36 cellular contexts compared by ENCODE assay signal in the genomic region with DNA sequence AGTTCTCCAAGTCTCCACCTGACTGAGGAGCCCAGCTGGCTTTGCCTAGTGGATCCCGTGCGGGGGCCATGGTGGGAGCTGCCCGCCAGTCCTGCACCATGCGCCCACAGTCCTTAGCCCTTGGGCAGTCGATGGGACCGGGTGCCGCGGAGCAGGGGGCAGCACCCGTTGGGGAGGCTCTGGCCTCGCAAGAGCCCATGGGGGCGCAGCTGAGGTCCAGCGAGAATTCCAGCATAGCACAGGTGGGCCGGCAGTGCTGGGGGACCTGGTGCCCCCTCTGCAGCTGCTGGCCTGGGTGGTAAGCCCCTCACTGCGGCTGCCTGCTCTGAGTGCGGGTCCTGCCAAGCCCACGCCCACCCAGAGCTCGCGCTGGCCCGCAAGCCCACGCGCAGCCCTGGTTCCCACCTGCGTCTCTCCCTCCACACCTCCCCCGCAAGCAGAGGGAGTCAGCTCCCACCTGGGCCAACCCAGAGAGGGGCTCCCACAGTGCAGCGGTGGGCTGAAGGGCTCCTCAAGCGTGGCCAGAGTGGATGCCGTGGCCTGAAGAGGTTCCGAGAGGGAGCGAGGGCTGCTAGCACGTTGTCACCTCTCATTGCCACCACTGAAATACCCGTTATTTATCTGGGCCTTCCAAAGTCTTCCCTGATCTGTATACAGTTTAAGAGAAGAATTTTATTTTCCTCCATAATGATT.
"Had no signal": no experiment of that assay in that cellular context is flagged by ENCODE, and none has a peak within 500 bp of the region (broad histone marks: within the 10 kb centered on the region; RNA-seq: fewer than 3 reads in every experiment).

No MANE protein-coding gene starts in this region.

- H3K27me3 Mint-ChIP-seq: activated CD4-positive, alpha-beta T cell treated with anti-CD3 and anti-CD28 coated beads for 36 hours; dendritic cell treated with granulocyte-macrophage colony-stimulating factor and Interleukin-4, amounts not matched to agents 40 ng/mL and 50 ng/mL, for 4 days had no signal

- H3K27ac Mint-ChIP-seq: activated CD4-positive, alpha-beta memory T cell treated with anti-CD3 and anti-CD28 coated beads for 36 hours; activated CD4-positive, alpha-beta T cell treated with anti-CD3 and anti-CD28 coated beads for 36 hours; activated CD4-positive, alpha-beta T cell treated with anti-CD3 and anti-CD28 coated beads, Interleukin-2, amount 10 ng/mL, durations not matched to agents 24 days and 14 days; activated CD8-positive, alpha-beta memory T cell treated with anti-CD3 and anti-CD28 coated beads, Interleukin-2, amount 10 ng/mL, durations not matched to agents 7 days and 5 days; activated CD8-positive, alpha-beta T cell treated with anti-CD3 and anti-CD28 coated beads, Interleukin-2, amount 10 ng/mL, durations not matched to agents 7 days and 5 days; activated naive CD4-positive, alpha-beta T cell treated with anti-CD3 and anti-CD28 coated beads for 36 hours; activated naive CD4-positive, alpha-beta T cell treated with anti-CD3 and anti-CD28 coated beads, Interleukin-2, amount 50 U/mL, for 24 hours; activated naive CD8-positive, alpha-beta T cell treated with anti-CD3 and anti-CD28 coated beads for 36 hours; activated naive CD8-positive, alpha-beta T cell treated with anti-CD3 and anti-CD28 coated beads, Interleukin-2, amount 50 U/mL, for 24 hours; activated T-helper 1 cell treated with anti-CD3 and anti-CD28 coated beads, Interleukin-12 subunit alpha, Interleukin-12 subunit beta, Interleukin-2, Interleukin-4 antibody, amounts not matched to agents 30 ng/mL and 10 ng/mL and 1 ng/mL, durations not matched to agents 14 hours and 24 hours and 36 hours; brain; effector memory CD8-positive, alpha-beta T cell; T-cell; T-helper 1 cell treated with Interleukin-12 subunit alpha and Interleukin-12 subunit beta and Interleukin-4 antibody, amounts not matched to agents 30 μg/mL and 1 μg/mL, for 36 hours; T-helper 2 cell treated with Interferon-gamma antibody and Interleukin-4, amounts not matched to agents 5 μg/mL and 100 μg/mL, for 36 hours had no signal

- H3K27me3 ChIP-seq: adrenal gland, ascending aorta, breast epithelium, cardiac muscle cell, esophagus muscularis mucosa, gastroesophageal sphincter had no signal

- H3K27ac ChIP-seq: adrenal gland, ascending aorta, breast epithelium, cardiac muscle cell, coronary artery, esophagus muscularis mucosa, foreskin keratinocyte, gastroesophageal sphincter had no signal

- ATAC-seq: activated CD4-positive, alpha-beta T cell treated with anti-CD3 and anti-CD28 coated beads for 36 hours; activated CD8-positive, alpha-beta memory T cell treated with anti-CD3 and anti-CD28 coated beads, Interleukin-2, amount 10 ng/mL, durations not matched to agents 7 days and 5 days; activated CD8-positive, alpha-beta T cell treated with anti-CD3 and anti-CD28 coated beads, Interleukin-2, amount 10 ng/mL, durations not matched to agents 7 days and 5 days; activated naive CD8-positive, alpha-beta T cell treated with anti-CD3 and anti-CD28 coated beads, Interleukin-2, amount 50 U/mL, for 24 hours; effector memory CD8-positive, alpha-beta T cell; foreskin keratinocyte; gastroesophageal sphincter; T-cell had no signal

- H3K4me1 ChIP-seq: ascending aorta, breast epithelium, esophagus muscularis mucosa, gastroesophageal sphincter had no signal

- H3K4me3 Mint-ChIP-seq: activated CD4-positive, alpha-beta memory T cell treated with anti-CD3 and anti-CD28 coated beads for 36 hours; activated CD4-positive, alpha-beta T cell treated with anti-CD3 and anti-CD28 coated beads for 36 hours; activated CD4-positive, alpha-beta T cell treated with anti-CD3 and anti-CD28 coated beads, Interleukin-2, amount 10 ng/mL, durations not matched to agents 24 days and 14 days; activated CD8-positive, alpha-beta memory T cell treated with anti-CD3 and anti-CD28 coated beads, Interleukin-2, amount 10 ng/mL, durations not matched to agents 7 days and 5 days; activated CD8-positive, alpha-beta T cell treated with anti-CD3 and anti-CD28 coated beads, Interleukin-2, amount 10 ng/mL, durations not matched to agents 7 days and 5 days; activated naive CD4-positive, alpha-beta T cell treated with anti-CD3 and anti-CD28 coated beads for 36 hours; activated naive CD4-positive, alpha-beta T cell treated with anti-CD3 and anti-CD28 coated beads, Interleukin-2, amount 50 U/mL, for 24 hours; activated naive CD8-positive, alpha-beta T cell treated with anti-CD3 and anti-CD28 coated beads for 36 hours; activated naive CD8-positive, alpha-beta T cell treated with anti-CD3 and anti-CD28 coated beads, Interleukin-2, amount 50 U/mL, for 24 hours; activated T-helper 1 cell treated with anti-CD3 and anti-CD28 coated beads, Interleukin-12 subunit alpha, Interleukin-12 subunit beta, Interleukin-2, Interleukin-4 antibody, amounts not matched to agents 30 ng/mL and 10 ng/mL and 1 ng/mL, durations not matched to agents 14 hours and 24 hours and 36 hours; brain; dendritic cell treated with granulocyte-macrophage colony-stimulating factor and Interleukin-4, amounts not matched to agents 40 ng/mL and 50 ng/mL, for 4 days; effector memory CD8-positive, alpha-beta T cell; T-cell; T-helper 1 cell treated with Interleukin-12 subunit alpha and Interleukin-12 subunit beta and Interleukin-4 antibody, amounts not matched to agents 30 μg/mL and 1 μg/mL, for 36 hours; T-helper 2 cell treated with Interferon-gamma antibody and Interleukin-4, amounts not matched to agents 5 μg/mL and 100 μg/mL, for 36 hours had no signal

- H3K36me3 Mint-ChIP-seq: activated CD4-positive, alpha-beta memory T cell treated with anti-CD3 and anti-CD28 coated beads for 36 hours; activated CD8-positive, alpha-beta memory T cell treated with anti-CD3 and anti-CD28 coated beads, Interleukin-2, amount 10 ng/mL, durations not matched to agents 7 days and 5 days; activated naive CD4-positive, alpha-beta T cell treated with anti-CD3 and anti-CD28 coated beads, Interleukin-2, amount 50 U/mL, for 24 hours; activated naive CD8-positive, alpha-beta T cell treated with anti-CD3 and anti-CD28 coated beads for 36 hours; brain; T-cell had no signal

- H3K4me3 ChIP-seq: adrenal gland, ascending aorta, breast epithelium, cardiac muscle cell, coronary artery, esophagus muscularis mucosa, gastroesophageal sphincter had no signal

- DNase-seq: activated CD4-positive, alpha-beta memory T cell treated with anti-CD3 and anti-CD28 coated beads for 36 hours; activated CD4-positive, alpha-beta T cell treated with anti-CD3 and anti-CD28 coated beads for 36 hours; activated CD4-positive, alpha-beta T cell treated with anti-CD3 and anti-CD28 coated beads, Interleukin-2, amount 10 ng/mL, durations not matched to agents 24 days and 14 days; activated CD4-positive, CD25-positive, alpha-beta regulatory T cell; activated CD4-positive, CD25-positive, alpha-beta regulatory T cell treated with anti-CD3 and anti-CD28 coated beads, Interleukin-2, amount 50 U/mL, for 72 hours; activated CD8-positive, alpha-beta memory T cell treated with anti-CD3 and anti-CD28 coated beads, Interleukin-2, amount 10 ng/mL, durations not matched to agents 7 days and 5 days; activated CD8-positive, alpha-beta memory T cell treated with anti-CD3 and anti-CD28 coated beads, Interleukin-2, amount 50 U/mL, for 4 hours; activated CD8-positive, alpha-beta T cell treated with anti-CD3 and anti-CD28 coated beads, Interleukin-2, amount 10 ng/mL, durations not matched to agents 7 days and 5 days; activated effector memory CD4-positive, alpha-beta T cell treated with anti-CD3 and anti-CD28 coated beads, Interleukin-2, amount 50 U/mL, for 16 hours; activated naive CD4-positive, alpha-beta T cell treated with anti-CD3 and anti-CD28 coated beads for 36 hours; activated naive CD8-positive, alpha-beta T cell treated with anti-CD3 and anti-CD28 coated beads for 36 hours; activated naive CD8-positive, alpha-beta T cell treated with anti-CD3 and anti-CD28 coated beads, Interleukin-2, amount 50 U/mL, for 24 hours; activated T-cell treated with anti-CD3 and anti-CD28 coated beads, Interleukin-2, amount 50 U/mL, for 1 hour; activated T-cell treated with anti-CD3 and anti-CD28 coated beads, Interleukin-2, amount 50 U/mL, for 48 hours; adrenal gland; amygdala; central memory CD4-positive, alpha-beta T cell; cerebellar nuclear complex; effector CD4-positive, alpha-beta T cell; effector memory CD8-positive, alpha-beta T cell; erythroblast; foreskin keratinocyte; T-cell; T1000 had no signal

- H3K36me3 ChIP-seq: adrenal gland, ascending aorta, breast epithelium, cardiac muscle cell, esophagus muscularis mucosa, gastroesophageal sphincter had no signal

- H3K9me3 ChIP-seq: adrenal gland, ascending aorta, breast epithelium had no signal

- H3K4me1 Mint-ChIP-seq: activated CD8-positive, alpha-beta memory T cell treated with anti-CD3 and anti-CD28 coated beads, Interleukin-2, amount 10 ng/mL, durations not matched to agents 7 days and 5 days; activated naive CD4-positive, alpha-beta T cell treated with anti-CD3 and anti-CD28 coated beads, Interleukin-2, amount 50 U/mL, for 24 hours; T-cell had no signal
